10 cellular contexts compared by ENCODE assay signal in the genomic region with DNA sequence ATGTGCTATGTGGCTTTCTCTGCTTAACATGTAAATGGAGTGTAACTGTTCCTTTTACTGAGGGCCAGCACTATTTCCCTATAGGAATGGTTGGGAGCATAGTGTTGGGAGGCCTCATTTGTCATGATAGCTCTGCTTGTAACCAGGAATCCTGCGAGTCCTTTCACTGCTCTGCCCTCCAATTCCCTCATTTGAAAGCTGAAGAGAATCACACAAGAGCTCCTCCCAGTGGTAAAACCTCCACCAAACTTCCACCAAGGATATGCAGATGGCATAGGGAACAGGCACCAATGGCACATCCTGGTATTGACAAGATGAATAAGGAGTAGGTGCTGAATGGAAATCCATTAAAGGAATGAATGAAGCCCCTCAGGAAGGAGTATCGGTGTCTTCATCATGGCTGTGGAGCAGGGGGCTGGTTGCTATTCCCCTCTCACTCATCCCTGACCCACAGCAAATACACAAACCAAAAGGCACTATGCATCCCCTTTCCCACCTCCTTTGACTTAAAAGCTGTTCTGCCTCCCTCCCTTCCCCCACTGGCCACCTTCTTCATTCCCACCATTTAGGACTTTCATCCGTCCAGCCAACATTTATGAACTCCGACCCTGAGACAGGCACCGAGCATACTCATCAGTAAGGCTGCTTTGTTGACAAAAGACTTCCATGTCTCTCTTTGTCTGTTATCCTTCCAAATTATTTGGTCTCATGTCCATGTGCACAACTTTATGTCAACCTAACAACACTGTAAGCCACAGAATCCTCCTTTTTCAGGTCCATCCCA.
DNase-seq lines count a peak whose midpoint lies in the region; ATAC-seq and TF ChIP-seq lines count a peak whose summit lies in the region.
"Had no signal": no experiment of that assay in that cellular context is flagged by ENCODE, and none has a peak within 500 bp of the region (broad histone marks: within the 10 kb centered on the region; RNA-seq: fewer than 3 reads in every experiment).

No MANE protein-coding gene starts in this region.

- H3K27ac ChIP-seq in 22Rv1 (no peak overlapping the region), GM23338 (ENCODE audit: low read depth) (no peak overlapping the region), esophagus squamous epithelium (no peak overlapping the region)
- H3K27ac ChIP-seq: SJSA1 had no signal

- no peak overlapping the region for H2AFZ ChIP-seq in GM23338

- H3K4me2 ChIP-seq in GM23338: no peak overlapping the region

- no peak overlapping the region for H3K4me3 Mint-ChIP-seq in GM23338

- ATAC-seq in GM23338 (peak; percentile 92), HG02938 (IDR thresholded peaks at IDR 0.05; ENCODE audit: unreplicated experiment) (no peak), GM18873 (IDR thresholded peaks at IDR 0.05; ENCODE audit: low FRiP score, unreplicated experiment) (no peak)

- H3K79me2 ChIP-seq in GM23338 (replicated peaks; ENCODE audit: insufficient read depth): peaks cover 11% of the 10 kb centered on the region; the same call in 1 of the 2 replicates

- H3K27me3 Mint-ChIP-seq in GM23338 (ENCODE audit: insufficient read depth, low read depth, poor library complexity): no peaks in the 10 kb centered on the region

- H3K4me1 ChIP-seq in GM23338 (ENCODE audit: insufficient read depth): no peaks in the 10 kb centered on the region
- H3K4me1 ChIP-seq in adipocyte (ENCODE audit: control insufficient read depth, insufficient read depth, low read length): peaks cover 9% of the 10 kb centered on the region
- peaks cover 5 to 44% (median 6%) of the 10 kb centered on the region in 3 donors for H3K4me1 ChIP-seq in esophagus squamous epithelium
- H3K4me1 ChIP-seq: SJSA1 had no signal

- H3K27me3 ChIP-seq in GM23338 (ENCODE audit: insufficient read depth) (no peaks in the 10 kb centered on the region), adipocyte (replicated peaks; ENCODE audit: control insufficient read depth, insufficient read depth, low read length) (no peaks in the 10 kb centered on the region), esophagus squamous epithelium (no peaks in the 10 kb centered on the region)
- H3K27me3 ChIP-seq: SJSA1 had no signal

- WGBS in esophagus squamous epithelium, 2 donors: 85 to 94% methylated on average over 4 to 5 of the region's 5 CpGs

- no peaks in the 10 kb centered on the region for H3K9me3 Mint-ChIP-seq in GM23338

- no peaks in the 10 kb centered on the region; the same call in 2 of the 3 replicates for H3K36me3 Mint-ChIP-seq in GM23338 (ENCODE audit: low read depth)

- DNase-seq in GM23338 (ENCODE audit: low spot score) (peak; percentile 88), adipocyte (ENCODE audit: low read depth) (peak; percentile 16), iPS-NIHi7 (ENCODE audit: extremely low spot score) (peak; percentile 70), esophagus squamous epithelium (lab: John Stamatoyannopoulos, UW) (no peak), posterior vena cava (ENCODE audit: low spot score) (no peak)
- DNase-seq: GDM1 had no signal

- no peak overlapping the region for H3K9ac ChIP-seq in adipocyte (ENCODE audit: low read length)

- no peak overlapping the region for H3K4me3 ChIP-seq in GM23338
- no peak overlapping the region for H3K4me3 ChIP-seq in adipocyte (ENCODE audit: low read length)
- no peak overlapping the region for H3K4me3 ChIP-seq in esophagus squamous epithelium
- H3K4me3 ChIP-seq: SJSA1 had no signal

- H3K4me1 Mint-ChIP-seq in GM23338: peaks cover 26% of the 10 kb centered on the region

- H3K27ac Mint-ChIP-seq in GM23338: no peak overlapping the region

- TF ChIP-seq CTCF in 22Rv1 (IDR thresholded peaks at IDR 0.05) (peak; percentile 52), GM23338 (conservative IDR thresholded peaks at IDR 0.05; ENCODE audit: low read depth in 2 of 2) (peak; percentile 69 to 79), esophagus squamous epithelium (IDR thresholded peaks at IDR 0.05) (peak in 2 of 6 experiments; percentile 14 to 36)

- H3K9me3 ChIP-seq in adipocyte (ENCODE audit: control insufficient read depth, low read length) (no peaks in the 10 kb centered on the region), esophagus squamous epithelium (no peaks in the 10 kb centered on the region)
- H3K9me3 ChIP-seq: SJSA1 had no signal

- no peaks in the 10 kb centered on the region for H3K9me2 ChIP-seq in GM23338 (ENCODE audit: insufficient read depth)

- TF ChIP-seq POLR2A in esophagus squamous epithelium (IDR thresholded peaks at IDR 0.05): no peak

- H3F3A ChIP-seq in GM23338 (replicated peaks; ENCODE audit: low read depth): no peaks in the 10 kb centered on the region

- intact Hi-C loops in esophagus squamous epithelium (cut with DNase I) (no loop called here), posterior vena cava (cut with DNase I) (no loop called here)

- H3K36me3 ChIP-seq in GM23338 (ENCODE audit: insufficient read depth): no peaks in the 10 kb centered on the region
- H3K36me3 ChIP-seq in adipocyte (ENCODE audit: control insufficient read depth, insufficient read depth, low read length, severe bottlenecking): peaks cover 3% of the 10 kb centered on the region
- no peaks in the 10 kb centered on the region for H3K36me3 ChIP-seq in esophagus squamous epithelium

- H4K20me1 ChIP-seq in GM23338 (replicated peaks; ENCODE audit: insufficient read depth): no peaks in the 10 kb centered on the region

TF ChIP-seq in GM23338, 12 proteins besides CTCF, POLR2A, EP300 and RAD21 (continues in another document):
- no peak for TF ChIP-seq ZNF331 (CRISPR knock-in tag; IDR thresholded peaks at IDR 0.05; ENCODE audit: low read depth)
- TF ChIP-seq, protein P1, sequence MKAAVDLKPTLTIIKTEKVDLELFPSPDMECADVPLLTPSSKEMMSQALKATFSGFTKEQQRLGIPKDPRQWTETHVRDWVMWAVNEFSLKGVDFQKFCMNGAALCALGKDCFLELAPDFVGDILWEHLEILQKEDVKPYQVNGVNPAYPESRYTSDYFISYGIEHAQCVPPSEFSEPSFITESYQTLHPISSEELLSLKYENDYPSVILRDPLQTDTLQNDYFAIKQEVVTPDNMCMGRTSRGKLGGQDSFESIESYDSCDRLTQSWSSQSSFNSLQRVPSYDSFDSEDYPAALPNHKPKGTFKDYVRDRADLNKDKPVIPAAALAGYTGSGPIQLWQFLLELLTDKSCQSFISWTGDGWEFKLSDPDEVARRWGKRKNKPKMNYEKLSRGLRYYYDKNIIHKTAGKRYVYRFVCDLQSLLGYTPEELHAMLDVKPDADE (IDR thresholded peaks at IDR 0.05): no peak
- no peak for TF ChIP-seq ZNF114 (CRISPR knock-in tag; IDR thresholded peaks at IDR 0.05)
- TF ChIP-seq NANOG (IDR thresholded peaks at IDR 0.05; ENCODE audit: borderline replicate concordance): no peak
- TF ChIP-seq, protein P2, sequence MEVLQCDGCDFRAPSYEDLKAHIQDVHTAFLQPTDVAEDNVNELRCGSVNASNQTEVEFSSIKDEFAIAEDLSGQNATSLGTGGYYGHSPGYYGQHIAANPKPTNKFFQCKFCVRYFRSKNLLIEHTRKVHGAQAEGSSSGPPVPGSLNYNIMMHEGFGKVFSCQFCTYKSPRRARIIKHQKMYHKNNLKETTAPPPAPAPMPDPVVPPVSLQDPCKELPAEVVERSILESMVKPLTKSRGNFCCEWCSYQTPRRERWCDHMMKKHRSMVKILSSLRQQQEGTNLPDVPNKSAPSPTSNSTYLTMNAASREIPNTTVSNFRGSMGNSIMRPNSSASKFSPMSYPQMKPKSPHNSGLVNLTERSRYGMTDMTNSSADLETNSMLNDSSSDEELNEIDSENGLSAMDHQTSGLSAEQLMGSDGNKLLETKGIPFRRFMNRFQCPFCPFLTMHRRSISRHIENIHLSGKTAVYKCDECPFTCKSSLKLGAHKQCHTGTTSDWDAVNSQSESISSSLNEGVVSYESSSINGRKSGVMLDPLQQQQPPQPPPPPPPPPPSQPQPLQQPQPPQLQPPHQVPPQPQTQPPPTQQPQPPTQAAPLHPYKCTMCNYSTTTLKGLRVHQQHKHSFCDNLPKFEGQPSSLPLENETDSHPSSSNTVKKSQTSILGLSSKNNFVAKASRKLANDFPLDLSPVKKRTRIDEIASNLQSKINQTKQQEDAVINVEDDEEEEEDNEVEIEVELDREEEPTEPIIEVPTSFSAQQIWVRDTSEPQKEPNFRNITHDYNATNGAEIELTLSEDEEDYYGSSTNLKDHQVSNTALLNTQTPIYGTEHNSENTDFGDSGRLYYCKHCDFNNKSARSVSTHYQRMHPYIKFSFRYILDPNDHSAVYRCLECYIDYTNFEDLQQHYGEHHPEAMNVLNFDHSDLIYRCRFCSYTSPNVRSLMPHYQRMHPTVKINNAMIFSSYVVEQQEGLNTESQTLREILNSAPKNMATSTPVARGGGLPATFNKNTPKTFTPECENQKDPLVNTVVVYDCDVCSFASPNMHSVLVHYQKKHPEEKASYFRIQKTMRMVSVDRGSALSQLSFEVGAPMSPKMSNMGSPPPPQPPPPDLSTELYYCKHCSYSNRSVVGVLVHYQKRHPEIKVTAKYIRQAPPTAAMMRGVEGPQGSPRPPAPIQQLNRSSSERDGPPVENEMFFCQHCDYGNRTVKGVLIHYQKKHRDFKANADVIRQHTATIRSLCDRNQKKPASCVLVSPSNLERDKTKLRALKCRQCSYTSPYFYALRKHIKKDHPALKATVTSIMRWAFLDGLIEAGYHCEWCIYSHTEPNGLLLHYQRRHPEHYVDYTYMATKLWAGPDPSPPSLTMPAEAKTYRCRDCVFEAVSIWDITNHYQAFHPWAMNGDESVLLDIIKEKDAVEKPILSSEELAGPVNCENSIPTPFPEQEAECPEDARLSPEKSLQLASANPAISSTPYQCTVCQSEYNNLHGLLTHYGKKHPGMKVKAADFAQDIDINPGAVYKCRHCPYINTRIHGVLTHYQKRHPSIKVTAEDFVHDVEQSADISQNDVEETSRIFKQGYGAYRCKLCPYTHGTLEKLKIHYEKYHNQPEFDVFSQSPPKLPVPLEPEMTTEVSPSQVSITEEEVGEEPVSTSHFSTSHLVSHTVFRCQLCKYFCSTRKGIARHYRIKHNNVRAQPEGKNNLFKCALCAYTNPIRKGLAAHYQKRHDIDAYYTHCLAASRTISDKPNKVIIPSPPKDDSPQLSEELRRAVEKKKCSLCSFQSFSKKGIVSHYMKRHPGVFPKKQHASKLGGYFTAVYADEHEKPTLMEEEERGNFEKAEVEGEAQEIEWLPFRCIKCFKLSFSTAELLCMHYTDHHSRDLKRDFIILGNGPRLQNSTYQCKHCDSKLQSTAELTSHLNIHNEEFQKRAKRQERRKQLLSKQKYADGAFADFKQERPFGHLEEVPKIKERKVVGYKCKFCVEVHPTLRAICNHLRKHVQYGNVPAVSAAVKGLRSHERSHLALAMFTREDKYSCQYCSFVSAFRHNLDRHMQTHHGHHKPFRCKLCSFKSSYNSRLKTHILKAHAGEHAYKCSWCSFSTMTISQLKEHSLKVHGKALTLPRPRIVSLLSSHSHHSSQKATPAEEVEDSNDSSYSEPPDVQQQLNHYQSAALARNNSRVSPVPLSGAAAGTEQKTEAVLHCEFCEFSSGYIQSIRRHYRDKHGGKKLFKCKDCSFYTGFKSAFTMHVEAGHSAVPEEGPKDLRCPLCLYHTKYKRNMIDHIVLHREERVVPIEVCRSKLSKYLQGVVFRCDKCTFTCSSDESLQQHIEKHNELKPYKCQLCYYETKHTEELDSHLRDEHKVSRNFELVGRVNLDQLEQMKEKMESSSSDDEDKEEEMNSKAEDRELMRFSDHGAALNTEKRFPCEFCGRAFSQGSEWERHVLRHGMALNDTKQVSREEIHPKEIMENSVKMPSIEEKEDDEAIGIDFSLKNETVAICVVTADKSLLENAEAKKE (CRISPR knock-in tag; IDR thresholded peaks at IDR 0.05): 0 out of 2 replicates have a peak, but pooled peaks have one; percentile 29

Comparison
In these comparisons a context has a peak if more than half of its experiments do, and no peak if none do; other contexts are left out.
1. DNase-seq: peak in GM23338 (single experiment), adipocyte (single experiment) and iPS-NIHi7 (single experiment); none in esophagus squamous epithelium (single experiment) and posterior vena cava (single experiment).